Comparison of ENCODE assay signal across 1 cellular context in the genomic region with DNA sequence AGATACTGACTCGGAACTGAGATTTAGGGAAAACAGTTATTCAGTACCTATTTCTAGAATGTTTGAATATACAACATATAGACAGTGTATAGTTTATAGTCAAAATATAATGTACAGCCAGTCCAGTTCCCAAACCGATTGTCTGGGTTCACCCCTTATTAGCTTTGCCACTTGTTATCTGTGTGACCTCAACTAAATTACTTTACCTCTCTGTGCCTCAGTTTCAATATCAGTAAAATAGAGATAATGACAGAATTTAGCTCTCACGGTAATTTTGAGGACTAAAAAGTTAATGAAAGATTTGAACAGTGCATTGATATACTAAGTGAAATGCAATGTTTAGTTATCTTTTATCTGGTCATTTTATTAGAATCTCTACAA.
TF ChIP-seq lines count a peak whose summit lies in the region.

No MANE protein-coding gene starts in this region.

TF ChIP-seq in endothelial cell of umbilical vein, 7 proteins besides CTCF, POLR2A, EP300 and RAD21 (continued from another document):
- TF ChIP-seq, protein P1, sequence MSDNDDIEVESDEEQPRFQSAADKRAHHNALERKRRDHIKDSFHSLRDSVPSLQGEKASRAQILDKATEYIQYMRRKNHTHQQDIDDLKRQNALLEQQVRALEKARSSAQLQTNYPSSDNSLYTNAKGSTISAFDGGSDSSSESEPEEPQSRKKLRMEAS (IDR thresholded peaks at IDR 0.05; ENCODE audit: insufficient read depth, insufficient read length): no peak
- TF ChIP-seq EZH2 (IDR thresholded peaks at IDR 0.05; ENCODE audit: borderline replicate concordance, low read depth, low read length, severe bottlenecking) (no peak), MYC (IDR thresholded peaks at IDR 0.05; ENCODE audit: low read depth, low read length) (no peak), GATA2 (IDR thresholded peaks at IDR 0.05; ENCODE audit: insufficient read depth, insufficient read length, low read depth, low read length) (no peak)
